ENCODE assay signal across 3 cellular contexts in genomic region chr20:21366273-21366672, GRCh38. TPM values are rescaled to one million over a fixed set of nuclear protein-coding genes. Genes with fewer than 3 reads are reported as not detected.
"Had no signal": no experiment of that assay in that cellular context is flagged by ENCODE, and none has a peak within 500 bp of the region (broad histone marks: within the 10 kb centered on the region; RNA-seq: fewer than 3 reads in every experiment).

No MANE protein-coding gene starts in this region.

RNA-seq across cellular contexts. Expression of gene NKX2-4, which starts 31.1 kb away (rescaled TPM):
- total RNA-seq: Right ventricle myocardium superior, T-cell had no signal
- polyA plus RNA-seq: SK-N-SH had no signal
